Comparison of ENCODE assay signal across 35 cellular contexts in genomic region chr14:41766772-41767171, GRCh38.
"Had no signal": no experiment of that assay in that cellular context is flagged by ENCODE, and none has a peak within 500 bp of the region (broad histone marks: within the 10 kb centered on the region; RNA-seq: fewer than 3 reads in every experiment).

No MANE protein-coding gene starts in this region.

- H3K9me3 Mint-ChIP-seq: activated CD4-positive, alpha-beta T cell treated with anti-CD3 and anti-CD28 coated beads, Interleukin-2, amount 10 ng/mL, durations not matched to agents 7 days and 5 days; activated naive CD4-positive, alpha-beta T cell treated with anti-CD3 and anti-CD28 coated beads, Interleukin-2, amount 10 ng/mL, durations not matched to agents 7 days and 5 days; activated naive CD4-positive, alpha-beta T cell treated with anti-CD3 and anti-CD28 coated beads, Interleukin-2, amount 50 U/mL, for 24 hours; activated naive CD8-positive, alpha-beta T cell treated with anti-CD3 and anti-CD28 coated beads, Interleukin-2, amount 10 ng/mL, durations not matched to agents 7 days and 5 days; activated naive CD8-positive, alpha-beta T cell treated with anti-CD3 and anti-CD28 coated beads, Interleukin-2, amount 50 U/mL, for 24 hours; activated T-cell treated with anti-CD3 and anti-CD28 coated beads, Interleukin-2, amount 50 U/mL, for 24 hours; activated T-helper 2 cell treated with anti-CD3 and anti-CD28 coated beads, Interferon-gamma antibody, Interleukin-2, Interleukin-4, amounts not matched to agents 10 μg/mL and 5 μg/mL and 100 μg/mL, durations not matched to agents 14 hours and 24 hours and 36 hours; central memory CD8-positive, alpha-beta T cell; T-helper 1 cell treated with Interleukin-12 subunit alpha and Interleukin-12 subunit beta and Interleukin-4 antibody, amounts not matched to agents 30 μg/mL and 1 μg/mL, for 36 hours; T-helper 2 cell treated with Interferon-gamma antibody and Interleukin-4, amounts not matched to agents 5 μg/mL and 100 μg/mL, for 36 hours had no signal

- H3K27me3 Mint-ChIP-seq: activated CD4-positive, alpha-beta memory T cell treated with anti-CD3 and anti-CD28 coated beads, Interleukin-2, amount 10 ng/mL, durations not matched to agents 7 days and 5 days; activated CD4-positive, alpha-beta T cell treated with anti-CD3 and anti-CD28 coated beads for 36 hours; activated CD4-positive, alpha-beta T cell treated with anti-CD3 and anti-CD28 coated beads, Interleukin-2, amount 10 ng/mL, durations not matched to agents 7 days and 5 days; activated CD8-positive, alpha-beta memory T cell treated with anti-CD3 and anti-CD28 coated beads, Interleukin-2, amount 10 ng/mL, durations not matched to agents 7 days and 5 days; activated naive CD4-positive, alpha-beta T cell treated with anti-CD3 and anti-CD28 coated beads, Interleukin-2, amount 10 ng/mL, durations not matched to agents 7 days and 5 days; activated naive CD4-positive, alpha-beta T cell treated with anti-CD3 and anti-CD28 coated beads, Interleukin-2, amount 50 U/mL, for 24 hours; activated naive CD8-positive, alpha-beta T cell; activated naive CD8-positive, alpha-beta T cell treated with anti-CD3 and anti-CD28 coated beads, Interleukin-2, amount 10 ng/mL, durations not matched to agents 7 days and 5 days; activated naive CD8-positive, alpha-beta T cell treated with anti-CD3 and anti-CD28 coated beads, Interleukin-2, amount 50 U/mL, for 24 hours; activated T-cell treated with anti-CD3 and anti-CD28 coated beads, Interleukin-2, amount 50 U/mL, for 24 hours; brain; central memory CD8-positive, alpha-beta T cell had no signal

- H3K27ac ChIP-seq: ascending aorta, cardiac muscle cell, VCaP had no signal

- H3K27me3 ChIP-seq: ascending aorta, cardiac muscle cell had no signal

- H3K4me1 ChIP-seq: ascending aorta had no signal

- H3K27ac Mint-ChIP-seq: activated CD4-positive, alpha-beta memory T cell treated with anti-CD3 and anti-CD28 coated beads, Interleukin-2, amount 10 ng/mL, durations not matched to agents 7 days and 5 days; activated CD4-positive, alpha-beta T cell treated with anti-CD3 and anti-CD28 coated beads for 36 hours; activated CD4-positive, alpha-beta T cell treated with anti-CD3 and anti-CD28 coated beads, Interleukin-2, amount 10 ng/mL, durations not matched to agents 7 days and 5 days; activated CD8-positive, alpha-beta memory T cell treated with anti-CD3 and anti-CD28 coated beads, Interleukin-2, amount 10 ng/mL, durations not matched to agents 7 days and 5 days; activated CD8-positive, alpha-beta T cell treated with anti-CD3 and anti-CD28 coated beads, Interleukin-2, amount 10 ng/mL, durations not matched to agents 7 days and 5 days; activated naive CD4-positive, alpha-beta T cell treated with anti-CD3 and anti-CD28 coated beads, Interleukin-2, amount 10 ng/mL, durations not matched to agents 7 days and 5 days; activated naive CD4-positive, alpha-beta T cell treated with anti-CD3 and anti-CD28 coated beads, Interleukin-2, amount 50 U/mL, for 24 hours; activated naive CD8-positive, alpha-beta T cell; activated naive CD8-positive, alpha-beta T cell treated with anti-CD3 and anti-CD28 coated beads, Interleukin-2, amount 10 ng/mL, durations not matched to agents 7 days and 5 days; activated naive CD8-positive, alpha-beta T cell treated with anti-CD3 and anti-CD28 coated beads, Interleukin-2, amount 50 U/mL, for 24 hours; activated T-cell treated with anti-CD3 and anti-CD28 coated beads, Interleukin-2, amount 50 U/mL, for 24 hours; activated T-helper 2 cell treated with anti-CD3 and anti-CD28 coated beads, Interferon-gamma antibody, Interleukin-2, Interleukin-4, amounts not matched to agents 10 μg/mL and 5 μg/mL and 100 μg/mL, durations not matched to agents 14 hours and 24 hours and 36 hours; brain; T-helper 1 cell treated with Interleukin-12 subunit alpha and Interleukin-12 subunit beta and Interleukin-4 antibody, amounts not matched to agents 30 μg/mL and 1 μg/mL, for 36 hours; T-helper 2 cell treated with Interferon-gamma antibody and Interleukin-4, amounts not matched to agents 5 μg/mL and 100 μg/mL, for 36 hours had no signal

- H3K9me3 ChIP-seq: ascending aorta had no signal

- H3K4me3 Mint-ChIP-seq: activated CD4-positive, alpha-beta memory T cell treated with anti-CD3 and anti-CD28 coated beads, Interleukin-2, amount 10 ng/mL, durations not matched to agents 7 days and 5 days; activated CD4-positive, alpha-beta T cell treated with anti-CD3 and anti-CD28 coated beads for 36 hours; activated CD4-positive, alpha-beta T cell treated with anti-CD3 and anti-CD28 coated beads, Interleukin-2, amount 10 ng/mL, durations not matched to agents 7 days and 5 days; activated CD8-positive, alpha-beta memory T cell treated with anti-CD3 and anti-CD28 coated beads, Interleukin-2, amount 10 ng/mL, durations not matched to agents 7 days and 5 days; activated CD8-positive, alpha-beta T cell treated with anti-CD3 and anti-CD28 coated beads, Interleukin-2, amount 10 ng/mL, durations not matched to agents 7 days and 5 days; activated naive CD4-positive, alpha-beta T cell treated with anti-CD3 and anti-CD28 coated beads, Interleukin-2, amount 10 ng/mL, durations not matched to agents 7 days and 5 days; activated naive CD4-positive, alpha-beta T cell treated with anti-CD3 and anti-CD28 coated beads, Interleukin-2, amount 50 U/mL, for 24 hours; activated naive CD8-positive, alpha-beta T cell; activated naive CD8-positive, alpha-beta T cell treated with anti-CD3 and anti-CD28 coated beads, Interleukin-2, amount 10 ng/mL, durations not matched to agents 7 days and 5 days; activated naive CD8-positive, alpha-beta T cell treated with anti-CD3 and anti-CD28 coated beads, Interleukin-2, amount 50 U/mL, for 24 hours; activated T-cell treated with anti-CD3 and anti-CD28 coated beads, Interleukin-2, amount 50 U/mL, for 24 hours; brain; central memory CD8-positive, alpha-beta T cell; T-helper 1 cell treated with Interleukin-12 subunit alpha and Interleukin-12 subunit beta and Interleukin-4 antibody, amounts not matched to agents 30 μg/mL and 1 μg/mL, for 36 hours; T-helper 2 cell treated with Interferon-gamma antibody and Interleukin-4, amounts not matched to agents 5 μg/mL and 100 μg/mL, for 36 hours had no signal

- DNase-seq: activated CD4-positive, alpha-beta memory T cell treated with anti-CD3 and anti-CD28 coated beads, Interleukin-2, amount 10 ng/mL, durations not matched to agents 7 days and 5 days; activated CD4-positive, alpha-beta T cell treated with anti-CD3 and anti-CD28 coated beads for 1 hour; activated CD4-positive, alpha-beta T cell treated with anti-CD3 and anti-CD28 coated beads for 36 hours; activated CD4-positive, alpha-beta T cell treated with anti-CD3 and anti-CD28 coated beads for 48 hours; activated CD4-positive, alpha-beta T cell treated with anti-CD3 and anti-CD28 coated beads, Interleukin-2, amount 10 ng/mL, durations not matched to agents 7 days and 5 days; activated CD4-positive, alpha-beta T cell treated with anti-CD3 and anti-CD28 coated beads, Interleukin-2, amount 50 U/mL, for 48 hours; activated CD4-positive, CD25-positive, alpha-beta regulatory T cell; activated CD8-positive, alpha-beta memory T cell treated with anti-CD3 and anti-CD28 coated beads for 24 hours; activated CD8-positive, alpha-beta memory T cell treated with anti-CD3 and anti-CD28 coated beads, Interleukin-2, amount 10 ng/mL, durations not matched to agents 7 days and 5 days; activated CD8-positive, alpha-beta memory T cell treated with anti-CD3 and anti-CD28 coated beads, Interleukin-2, amount 50 U/mL, for 48 hours; activated CD8-positive, alpha-beta T cell treated with anti-CD3 and anti-CD28 coated beads, Interleukin-2, amount 10 ng/mL, durations not matched to agents 7 days and 5 days; activated effector memory CD4-positive, alpha-beta T cell treated with Interleukin-2 at 50 U/mL for 16 hours; activated gamma-delta T cell; activated naive CD4-positive, alpha-beta T cell treated with anti-CD3 and anti-CD28 coated beads, Interleukin-2, amount 10 ng/mL, durations not matched to agents 7 days and 5 days; activated naive CD4-positive, alpha-beta T cell treated with Interleukin-2 at 50 U/mL for 16 hours; activated naive CD8-positive, alpha-beta T cell treated with anti-CD3 and anti-CD28 coated beads, Interleukin-2, amount 10 ng/mL, durations not matched to agents 7 days and 5 days; activated naive CD8-positive, alpha-beta T cell treated with anti-CD3 and anti-CD28 coated beads, Interleukin-2, amount 50 U/mL, for 24 hours; activated T-cell treated with anti-CD3 and anti-CD28 coated beads, Interleukin-2, amount 50 U/mL, for 24 hours; activated T-cell treated with anti-CD3 and anti-CD28 coated beads, Interleukin-2, amount 50 U/mL, for 48 hours; caudate nucleus; cerebellar nuclear complex; T-helper 1 cell; T-helper 2 cell; T-helper 9 cell had no signal

- H3K4me3 ChIP-seq: ascending aorta, cardiac muscle cell had no signal

- H3K36me3 Mint-ChIP-seq: activated CD8-positive, alpha-beta memory T cell treated with anti-CD3 and anti-CD28 coated beads, Interleukin-2, amount 10 ng/mL, durations not matched to agents 7 days and 5 days; activated naive CD4-positive, alpha-beta T cell treated with anti-CD3 and anti-CD28 coated beads, Interleukin-2, amount 10 ng/mL, durations not matched to agents 7 days and 5 days; activated naive CD4-positive, alpha-beta T cell treated with anti-CD3 and anti-CD28 coated beads, Interleukin-2, amount 50 U/mL, for 24 hours; activated naive CD8-positive, alpha-beta T cell; activated naive CD8-positive, alpha-beta T cell treated with anti-CD3 and anti-CD28 coated beads, Interleukin-2, amount 10 ng/mL, durations not matched to agents 7 days and 5 days had no signal

- H3K36me3 ChIP-seq: ascending aorta, cardiac muscle cell had no signal

- ATAC-seq: activated CD4-positive, alpha-beta T cell treated with anti-CD3 and anti-CD28 coated beads for 36 hours; activated CD4-positive, CD25-positive, alpha-beta regulatory T cell treated with anti-CD3 and anti-CD28 coated beads, Interleukin-2, amount 50 U/mL, for 24 hours; activated CD8-positive, alpha-beta memory T cell treated with anti-CD3 and anti-CD28 coated beads, Interleukin-2, amount 10 ng/mL, durations not matched to agents 7 days and 5 days; activated CD8-positive, alpha-beta T cell treated with anti-CD3 and anti-CD28 coated beads, Interleukin-2, amount 10 ng/mL, durations not matched to agents 7 days and 5 days; activated naive CD8-positive, alpha-beta T cell treated with anti-CD3 and anti-CD28 coated beads, Interleukin-2, amount 50 U/mL, for 24 hours had no signal

- H3K4me1 Mint-ChIP-seq: activated CD4-positive, alpha-beta memory T cell treated with anti-CD3 and anti-CD28 coated beads, Interleukin-2, amount 10 ng/mL, durations not matched to agents 7 days and 5 days; activated CD4-positive, alpha-beta T cell treated with anti-CD3 and anti-CD28 coated beads for 36 hours; activated CD4-positive, alpha-beta T cell treated with anti-CD3 and anti-CD28 coated beads, Interleukin-2, amount 10 ng/mL, durations not matched to agents 7 days and 5 days; activated CD8-positive, alpha-beta memory T cell treated with anti-CD3 and anti-CD28 coated beads, Interleukin-2, amount 10 ng/mL, durations not matched to agents 7 days and 5 days; activated naive CD4-positive, alpha-beta T cell treated with anti-CD3 and anti-CD28 coated beads, Interleukin-2, amount 10 ng/mL, durations not matched to agents 7 days and 5 days; activated naive CD4-positive, alpha-beta T cell treated with anti-CD3 and anti-CD28 coated beads, Interleukin-2, amount 50 U/mL, for 24 hours; activated naive CD8-positive, alpha-beta T cell treated with anti-CD3 and anti-CD28 coated beads, Interleukin-2, amount 10 ng/mL, durations not matched to agents 7 days and 5 days; activated naive CD8-positive, alpha-beta T cell treated with anti-CD3 and anti-CD28 coated beads, Interleukin-2, amount 50 U/mL, for 24 hours; brain; central memory CD8-positive, alpha-beta T cell had no signal
